ENCODE assay signal across 21 cellular contexts in the genomic region with DNA sequence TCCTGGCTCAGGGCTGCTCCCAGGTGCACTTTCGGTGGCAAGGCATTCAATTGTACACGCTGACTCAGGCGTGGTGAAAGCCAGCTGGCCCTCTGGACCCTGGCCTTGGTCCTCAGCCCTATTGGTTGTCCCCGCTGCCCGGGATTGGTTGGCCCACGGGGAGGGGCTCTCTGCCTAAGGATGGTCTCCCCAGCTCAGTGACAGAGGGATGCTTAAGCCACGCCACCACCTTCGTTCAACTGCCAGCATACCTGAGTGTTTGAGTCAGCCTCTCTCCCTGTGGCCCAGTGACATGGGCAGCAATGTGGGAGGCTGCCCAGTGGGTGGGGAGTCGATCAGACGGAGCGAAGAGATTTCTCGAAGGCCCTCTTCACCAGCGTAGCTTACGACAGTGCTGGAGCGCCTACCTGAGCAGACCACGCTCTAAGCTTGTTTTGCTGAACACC. TPM values are rescaled to one million over a fixed set of nuclear protein-coding genes. Genes with fewer than 3 reads are reported as not detected.
DNase-seq lines count a peak whose midpoint lies in the region; ATAC-seq and TF ChIP-seq lines count a peak whose summit lies in the region.
"Had no signal": no experiment of that assay in that cellular context is flagged by ENCODE, and none has a peak within 500 bp of the region (broad histone marks: within the 10 kb centered on the region; RNA-seq: fewer than 3 reads in every experiment).

No MANE protein-coding gene starts in this region.

- peak overlapping the region; percentile 56; the same call in 1 of the 2 replicates for H2AFZ ChIP-seq in GM23338

- no peak overlapping the region for H3K27ac ChIP-seq in GM23338 (ENCODE audit: low read depth)
- no peak overlapping the region for H3K27ac ChIP-seq in lower lobe of right lung
- H3K27ac ChIP-seq in tibial artery, result no peak overlapping the region
- H3K27ac ChIP-seq in sigmoid colon, result no peak overlapping the region
- H3K27ac ChIP-seq: cardiac muscle cell, prostate gland had no signal

- 88 to 89% methylated on average over 16 of the region's 16 CpGs for WGBS in sigmoid colon, 2 donors

- no peak overlapping the region for H3K4me2 ChIP-seq in GM23338

- no peak overlapping the region for H3K27ac Mint-ChIP-seq in GM23338
- H3K27ac Mint-ChIP-seq: activated naive CD4-positive, alpha-beta T cell treated with anti-CD3 and anti-CD28 coated beads, Interleukin-2, amount 50 U/mL, for 72 hours; CD4-positive, alpha-beta memory T cell; WTC11 had no signal

- H3K27me3 Mint-ChIP-seq in GM23338 (ENCODE audit: insufficient read depth, low read depth, poor library complexity), result peaks cover 2% of the 10 kb centered on the region

- TF ChIP-seq CTCF in GM23338 (conservative IDR thresholded peaks at IDR 0.05; ENCODE audit: low read depth in 2 of 2) (no peak), lower lobe of right lung (IDR thresholded peaks at IDR 0.05) (no peak), tibial artery (IDR thresholded peaks at IDR 0.05) (no peak), sigmoid colon (IDR thresholded peaks at IDR 0.05) (no peak)

- H3F3A ChIP-seq in GM23338 (replicated peaks; ENCODE audit: low read depth), result no peaks in the 10 kb centered on the region

- H3K9me3 Mint-ChIP-seq in GM23338, result no peaks in the 10 kb centered on the region
- H3K9me3 Mint-ChIP-seq: activated naive CD4-positive, alpha-beta T cell treated with anti-CD3 and anti-CD28 coated beads, Interleukin-2, amount 50 U/mL, for 72 hours; CD4-positive, alpha-beta memory T cell; WTC11 had no signal

- H3K9me3 ChIP-seq in lower lobe of right lung (no peaks in the 10 kb centered on the region), tibial artery (no peaks in the 10 kb centered on the region), sigmoid colon (no peaks in the 10 kb centered on the region)
- H3K9me3 ChIP-seq: prostate gland had no signal

- H3K36me3 ChIP-seq in GM23338 (ENCODE audit: insufficient read depth) (no peaks in the 10 kb centered on the region), lower lobe of right lung (no peaks in the 10 kb centered on the region), tibial artery (no peaks in the 10 kb centered on the region), sigmoid colon (no peaks in the 10 kb centered on the region)
- H3K36me3 ChIP-seq: cardiac muscle cell, prostate gland had no signal

- H3K36me3 Mint-ChIP-seq in GM23338 (ENCODE audit: low read depth), result no peaks in the 10 kb centered on the region
- H3K36me3 Mint-ChIP-seq: CD4-positive, alpha-beta memory T cell; WTC11 had no signal

- intact Hi-C loops in lower lobe of right lung (cut with DNase I), result no loop called here
- intact Hi-C loops in tibial artery (cut with DNase I; ENCODE audit: low total_unique reads), result no loop called here
- intact Hi-C loops in sigmoid colon (cut with DNase I), result no loop called here

- H3K4me1 Mint-ChIP-seq in GM23338, result peaks cover 14% of the 10 kb centered on the region

- H4K20me1 ChIP-seq in GM23338 (replicated peaks; ENCODE audit: insufficient read depth), result no peaks in the 10 kb centered on the region

- H3K4me1 ChIP-seq in GM23338 (ENCODE audit: insufficient read depth) (no peaks in the 10 kb centered on the region), lower lobe of right lung (peaks cover 19% of the 10 kb centered on the region), tibial artery (no peaks in the 10 kb centered on the region), sigmoid colon (peaks cover 0 to 7% (median 0%) of the 10 kb centered on the region in 4 donors)
- H3K4me1 ChIP-seq: prostate gland had no signal

- no peak for TF ChIP-seq POLR2A in sigmoid colon (IDR thresholded peaks at IDR 0.05)

- no peak for TF ChIP-seq EP300 in sigmoid colon (IDR thresholded peaks at IDR 0.05)

- H3K4me3 ChIP-seq in GM23338 (no peak overlapping the region), lower lobe of right lung (no peak overlapping the region), tibial artery (no peak overlapping the region), sigmoid colon (no peak overlapping the region)
- H3K4me3 ChIP-seq: cardiac muscle cell, prostate gland had no signal

- no peaks in the 10 kb centered on the region for H3K27me3 ChIP-seq in GM23338 (ENCODE audit: insufficient read depth)
- peaks cover 10% of the 10 kb centered on the region for H3K27me3 ChIP-seq in lower lobe of right lung (ENCODE audit: low read depth)
- H3K27me3 ChIP-seq in tibial artery, result peaks cover 0 to 55% of the 10 kb centered on the region in 2 donors
- peaks cover 2 to 32% (median 5%) of the 10 kb centered on the region in 3 donors for H3K27me3 ChIP-seq in sigmoid colon

- H3K4me3 Mint-ChIP-seq in GM23338, result no peak overlapping the region
- H3K4me3 Mint-ChIP-seq: CD4-positive, alpha-beta memory T cell; WTC11 had no signal

- ATAC-seq in GM23338 (peak; percentile 16; the same call in 1 of the 3 replicates), lower lobe of right lung (peak; percentile 53 to 66)
- ATAC-seq: activated naive CD4-positive, alpha-beta T cell treated with anti-CD3 and anti-CD28 coated beads, Interleukin-2, amount 50 U/mL, for 72 hours; WTC11 had no signal

- H3K9me2 ChIP-seq in GM23338 (ENCODE audit: insufficient read depth), result no peaks in the 10 kb centered on the region

- H3K79me2 ChIP-seq in GM23338 (replicated peaks; ENCODE audit: insufficient read depth), result no peaks in the 10 kb centered on the region

- no peak for DNase-seq in GM23338 (ENCODE audit: low spot score)
- peak; percentile 37 for DNase-seq in cerebellum (ENCODE audit: low spot score)
- DNase-seq in lower lobe of right lung, result no peak
- no peak for DNase-seq in SKM-1 (lab: John Stamatoyannopoulos, UW; ENCODE audit: unreplicated experiment)
- DNase-seq in tibial artery, result no peak
- no peak for DNase-seq in sigmoid colon
- no peak for DNase-seq in NCI-H2227 treated with DMSO at 0.1 percent for 48 hours (lab: John Stamatoyannopoulos, UW)
- DNase-seq: activated CD4-positive, alpha-beta T cell treated with anti-CD3 and anti-CD28 coated beads, Interleukin-2, amount 50 U/mL, for 1 hour; CD4-positive, alpha-beta memory T cell; cortex of kidney; DMS153; GF-D8; mammary epithelial cell; NCI-H1092 treated with DMSO at 0.1 percent for 48 hours; NCI-H187 treated with DMSO at 0.1 percent for 48 hours; NCI-H69; stimulated activated CD4-positive, alpha-beta T cell treated with anti-CD3 and anti-CD28 coated beads, Interleukin-2, amount 100 ng/mL, for 24 hours had no signal

TF ChIP-seq in GM23338, 12 proteins besides CTCF, POLR2A, EP300 and RAD21 (continues in another document):
- TF ChIP-seq, protein P1, sequence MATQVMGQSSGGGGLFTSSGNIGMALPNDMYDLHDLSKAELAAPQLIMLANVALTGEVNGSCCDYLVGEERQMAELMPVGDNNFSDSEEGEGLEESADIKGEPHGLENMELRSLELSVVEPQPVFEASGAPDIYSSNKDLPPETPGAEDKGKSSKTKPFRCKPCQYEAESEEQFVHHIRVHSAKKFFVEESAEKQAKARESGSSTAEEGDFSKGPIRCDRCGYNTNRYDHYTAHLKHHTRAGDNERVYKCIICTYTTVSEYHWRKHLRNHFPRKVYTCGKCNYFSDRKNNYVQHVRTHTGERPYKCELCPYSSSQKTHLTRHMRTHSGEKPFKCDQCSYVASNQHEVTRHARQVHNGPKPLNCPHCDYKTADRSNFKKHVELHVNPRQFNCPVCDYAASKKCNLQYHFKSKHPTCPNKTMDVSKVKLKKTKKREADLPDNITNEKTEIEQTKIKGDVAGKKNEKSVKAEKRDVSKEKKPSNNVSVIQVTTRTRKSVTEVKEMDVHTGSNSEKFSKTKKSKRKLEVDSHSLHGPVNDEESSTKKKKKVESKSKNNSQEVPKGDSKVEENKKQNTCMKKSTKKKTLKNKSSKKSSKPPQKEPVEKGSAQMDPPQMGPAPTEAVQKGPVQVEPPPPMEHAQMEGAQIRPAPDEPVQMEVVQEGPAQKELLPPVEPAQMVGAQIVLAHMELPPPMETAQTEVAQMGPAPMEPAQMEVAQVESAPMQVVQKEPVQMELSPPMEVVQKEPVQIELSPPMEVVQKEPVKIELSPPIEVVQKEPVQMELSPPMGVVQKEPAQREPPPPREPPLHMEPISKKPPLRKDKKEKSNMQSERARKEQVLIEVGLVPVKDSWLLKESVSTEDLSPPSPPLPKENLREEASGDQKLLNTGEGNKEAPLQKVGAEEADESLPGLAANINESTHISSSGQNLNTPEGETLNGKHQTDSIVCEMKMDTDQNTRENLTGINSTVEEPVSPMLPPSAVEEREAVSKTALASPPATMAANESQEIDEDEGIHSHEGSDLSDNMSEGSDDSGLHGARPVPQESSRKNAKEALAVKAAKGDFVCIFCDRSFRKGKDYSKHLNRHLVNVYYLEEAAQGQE (IDR thresholded peaks at IDR 0.05; ENCODE audit: unreplicated experiment), result no peak

RNA-seq across cellular contexts. Expression of a gene that starts 30.3 kb away (rescaled TPM):
- total RNA-seq in GM23338 (2014; rRNA removed; shearing (Covaris generic)), result 1.4 and 2.8 TPM in 2 replicates
- polyA plus RNA-seq in GM23338 (2016; fragmentation: Nextera tagmentation; extraction: Ambion mirVana) (0.47 and 1.3 TPM in 2 replicates), sigmoid colon (10 to 100 TPM; 18.5 to 74.0 (median 19.2) TPM)
- total RNA-seq in cerebellum (3.7 TPM), lower lobe of right lung (67.9 TPM), sigmoid colon (10 to 100 TPM in 1 of 4 donors, 1 to 10 TPM in 3; 3.5 to 10.8 (median 8.5) TPM)
- total RNA-seq: mammary epithelial cell had no signal
- polyA plus RNA-seq: mammary epithelial cell had no signal
